ENCODE assay signal across 27 cellular contexts in genomic region chr10:101619983-101620382, GRCh38. TPM values are rescaled to one million over a fixed set of nuclear protein-coding genes. Genes with fewer than 3 reads are reported as not detected.
DNase-seq lines count a peak whose midpoint lies in the region; ATAC-seq, FAIRE-seq and TF ChIP-seq lines count a peak whose summit lies in the region.
"Had no signal": no experiment of that assay in that cellular context is flagged by ENCODE, and none has a peak within 500 bp of the region (broad histone marks: within the 10 kb centered on the region; RNA-seq: fewer than 3 reads in every experiment).

No MANE protein-coding gene starts in this region.

- no peaks in the 10 kb centered on the region for H3K27me3 ChIP-seq in BLaER1 treated with 17β-estradiol and CSF1 and Interleukin-3, amounts not matched to agents 10 nM and 100 nM
- no peaks in the 10 kb centered on the region for H3K27me3 ChIP-seq in neural progenitor cell
- H3K27me3 ChIP-seq in body of pancreas = no peaks in the 10 kb centered on the region
- H3K27me3 ChIP-seq: SJCRH30 had no signal

- peaks cover 29% of the 10 kb centered on the region for H3K4me1 Mint-ChIP-seq in activated B cell treated with CpG ODN at 0.5 μM for 24 hours
- H3K4me1 Mint-ChIP-seq in neural progenitor cell = peaks cover 32% of the 10 kb centered on the region

- peaks cover 5 to 36% (median 9%) of the 10 kb centered on the region in 11 experiments; a peak in 15 of 22 replicates for H4K20me1 ChIP-seq in BLaER1 treated with 17β-estradiol and CSF1 and Interleukin-3, amounts not matched to agents 10 nM and 100 nM
- H4K20me1 ChIP-seq in neural progenitor cell (ENCODE audit: low read depth) = no peaks in the 10 kb centered on the region

- H3K36me3 Mint-ChIP-seq in activated B cell treated with CpG ODN at 0.5 μM for 24 hours (ENCODE audit: low read depth) (peaks cover 76% of the 10 kb centered on the region), neural progenitor cell (peaks cover 19% of the 10 kb centered on the region)

- peaks cover 58 to 79% (median 77%) of the 10 kb centered on the region in 11 experiments for H3K36me3 ChIP-seq in BLaER1 treated with 17β-estradiol and CSF1 and Interleukin-3, amounts not matched to agents 10 nM and 100 nM
- H3K36me3 ChIP-seq in neural progenitor cell = peaks cover 7% of the 10 kb centered on the region
- H3K36me3 ChIP-seq in body of pancreas (replicated peaks in 1 of 2; ENCODE audit: insufficient read depth in 1 of 2, low read depth in 2 of 2) = peaks cover 0 to 3% of the 10 kb centered on the region in 2 donors

- H3K9ac ChIP-seq in BLaER1 treated with 17β-estradiol and CSF1 and Interleukin-3, amounts not matched to agents 10 nM and 100 nM = no peak overlapping the region
- no peak overlapping the region for H3K9ac ChIP-seq in neural progenitor cell

- intact Hi-C loops in activated B cell treated with CpG ODN at 0.5 μM for 24 hours (cut with micrococcal nuclease) (no loop called here), body of pancreas (cut with DNase I) (no loop called here)

- peak; percentile 63 for DNase-seq in D721Med (ENCODE audit: insufficient read length, low spot score)
- DNase-seq in activated B cell treated with CpG ODN at 0.5 μM for 24 hours = no peak
- DNase-seq in neural progenitor cell (ENCODE audit: low spot score) = peak; percentile 61
- DNase-seq in SW 1271 (lab: John Stamatoyannopoulos, UW) = no peak
- DNase-seq in effector CD4-positive, alpha-beta T cell = no peak
- DNase-seq in body of pancreas = no peak
- DNase-seq: AML-193; C1 segment of cervical spinal cord; Calu3; CD8-positive, alpha-beta memory T cell; DMS153; DND-41; NCI-H1048; NCI-H1417 treated with DMSO at 0.1 percent for 48 hours; NCI-H1694 treated with DMSO at 0.1 percent for 48 hours; NCI-H2081; NCI-H226; NCI-H510A treated with DMSO at 0.1 percent for 48 hours; NK-92 treated with Interleukin-12 subunit alpha and Interleukin-12 subunit beta, amount 100 ng/mL, for 24 hours; PC-9; SJCRH30 had no signal

- no peaks in the 10 kb centered on the region for H3K9me3 Mint-ChIP-seq in activated B cell treated with CpG ODN at 0.5 μM for 24 hours
- H3K9me3 Mint-ChIP-seq in neural progenitor cell = no peaks in the 10 kb centered on the region
- H3K9me3 Mint-ChIP-seq: CD8-positive, alpha-beta memory T cell had no signal

- WGBS in body of pancreas, 2 donors = 94 to 96% methylated on average over 6 of the region's 6 CpGs

- H3K4me2 ChIP-seq in BLaER1 treated with 17β-estradiol and CSF1 and Interleukin-3, amounts not matched to agents 10 nM and 100 nM = peak overlapping the region in 2 of 11 experiments; percentile 78 to 86; a peak in 4 of 22 replicates
- peak overlapping the region; percentile 53 for H3K4me2 ChIP-seq in neural progenitor cell
- H3K4me2 ChIP-seq: PC-9 had no signal

- ATAC-seq in activated B cell treated with CpG ODN at 0.5 μM for 24 hours (ENCODE audit: low read depth) (no peak), body of pancreas (no peak), HG02852 (IDR thresholded peaks at IDR 0.05; ENCODE audit: unreplicated experiment) (no peak)
- ATAC-seq: Right ventricle myocardium inferior, SK-N-SH treated with all-trans-retinoic acid at 6 μM for 48 hours had no signal

- peaks cover 32% of the 10 kb centered on the region for H3F3A ChIP-seq in neural progenitor cell (ENCODE audit: low read depth)

- peak; percentile 32 for FAIRE-seq in D721Med (lab: Jason Lieb, UNC)
- FAIRE-seq: A204.1, GM12892 had no signal

- peaks cover 30 to 61% (median 42%) of the 10 kb centered on the region in 10 experiments for H3K4me1 ChIP-seq in BLaER1 treated with 17β-estradiol and CSF1 and Interleukin-3, amounts not matched to agents 10 nM and 100 nM
- H3K4me1 ChIP-seq in neural progenitor cell (peaks cover 47% of the 10 kb centered on the region), body of pancreas (no peaks in the 10 kb centered on the region)
- H3K4me1 ChIP-seq: SJCRH30 had no signal

- peak overlapping the region; percentile 56 for H3K27ac Mint-ChIP-seq in activated B cell treated with CpG ODN at 0.5 μM for 24 hours
- H3K27ac Mint-ChIP-seq in neural progenitor cell = no peak overlapping the region

- H3K27me3 Mint-ChIP-seq in activated B cell treated with CpG ODN at 0.5 μM for 24 hours = no peaks in the 10 kb centered on the region
- peaks cover 13% of the 10 kb centered on the region for H3K27me3 Mint-ChIP-seq in neural progenitor cell (ENCODE audit: insufficient read depth, low read depth)
- H3K27me3 Mint-ChIP-seq: CD8-positive, alpha-beta memory T cell had no signal

- H3K79me2 ChIP-seq in neural progenitor cell (ENCODE audit: low read depth) = no peaks in the 10 kb centered on the region

- H2AFZ ChIP-seq in neural progenitor cell (replicated peaks) = no peak overlapping the region
- H2AFZ ChIP-seq: PC-9 had no signal

- no peak for TF ChIP-seq CTCF in D721Med (IDR thresholded peaks at IDR 0.05; ENCODE audit: insufficient read depth, missing control alignments)
- no peak for TF ChIP-seq CTCF in activated B cell treated with CpG ODN at 0.5 μM for 24 hours (IDR thresholded peaks at IDR 0.05)
- no peak for TF ChIP-seq CTCF in neural progenitor cell (IDR thresholded peaks at IDR 0.05)
- no peak for TF ChIP-seq CTCF in body of pancreas (IDR thresholded peaks at IDR 0.05)

- no peak for TF ChIP-seq POLR2A in body of pancreas (IDR thresholded peaks at IDR 0.05)

- CTCF ChIA-PET in activated B cell treated with CpG ODN at 0.5 μM for 24 hours (lab: Charles Lee) = no interaction called here

- H3K9me3 ChIP-seq in BLaER1 treated with 17β-estradiol and CSF1 and Interleukin-3, amounts not matched to agents 10 nM and 100 nM (replicated peaks in 1 of 11) = peaks cover 0 to 7% (median 0%) of the 10 kb centered on the region in 11 experiments; a peak in 2 of 22 replicates
- H3K9me3 ChIP-seq in neural progenitor cell (ENCODE audit: low read depth) = no peaks in the 10 kb centered on the region
- H3K9me3 ChIP-seq in body of pancreas = no peaks in the 10 kb centered on the region

- no peak overlapping the region for H3K4me3 ChIP-seq in BLaER1 treated with 17β-estradiol and CSF1 and Interleukin-3, amounts not matched to agents 10 nM and 100 nM
- no peak overlapping the region for H3K4me3 ChIP-seq in neural progenitor cell
- H3K4me3 ChIP-seq in body of pancreas = no peak overlapping the region
- H3K4me3 ChIP-seq: PC-9, SJCRH30 had no signal

- POLR2A ChIA-PET in activated B cell treated with CpG ODN at 0.5 μM for 24 hours (lab: Charles Lee) = no interaction called here

- no peak overlapping the region for H3K4me3 Mint-ChIP-seq in activated B cell treated with CpG ODN at 0.5 μM for 24 hours
- peak overlapping the region; percentile 57 for H3K4me3 Mint-ChIP-seq in neural progenitor cell

- H3K27ac ChIP-seq in BLaER1 treated with 17β-estradiol and CSF1 and Interleukin-3, amounts not matched to agents 10 nM and 100 nM = peak overlapping the region in 6 of 11 experiments; percentile 12 to 85 (median 29); a peak in 6 of 22 replicates
- H3K27ac ChIP-seq in neural progenitor cell (peak overlapping the region; percentile 35), body of pancreas (no peak overlapping the region)
- H3K27ac ChIP-seq: PC-9, SJCRH30 had no signal

RNA-seq across cellular contexts. Expression of gene DPCD, which starts 31.9 kb away (rescaled TPM):
- total RNA-seq in activated B cell treated with CpG ODN at 0.5 μM for 24 hours = 2.3 and 2.9 TPM in 2 replicates
- 49.7 and 71.1 TPM in 2 replicates for total RNA-seq in neural progenitor cell (ENCODE audit: low replicate concordance)
- total RNA-seq in body of pancreas = 10 to 100 TPM in 1 of 2 donors, 1 to 10 TPM in 1; 9.2 to 16.6 TPM

RNA-seq across cellular contexts. Expression of gene POLL, which starts 31.9 kb away (rescaled TPM):
- total RNA-seq in activated B cell treated with CpG ODN at 0.5 μM for 24 hours (35.0 and 39.5 TPM in 2 replicates), neural progenitor cell (ENCODE audit: low replicate concordance) (22.8 and 29.7 TPM in 2 replicates), body of pancreas (10 to 100 TPM; 36.9 to 38.4 TPM)

Comparison
In these comparisons a context has a peak if more than half of its experiments do, and no peak if none do; other contexts are left out.
1. H3K27ac ChIP-seq: peak in BLaER1 treated with 17β-estradiol and CSF1 and Interleukin-3, amounts not matched to agents 10 nM and 100 nM (6 of 11) and neural progenitor cell (single experiment); none in body of pancreas (0 of 4).
2. DNase-seq: peak in D721Med (single experiment) and neural progenitor cell (single experiment); none in activated B cell treated with CpG ODN at 0.5 μM for 24 hours (single experiment), SW 1271 (0 of 2), effector CD4-positive, alpha-beta T cell (single experiment) and body of pancreas (0 of 4).